8 cellular contexts compared by ENCODE assay signal in the genomic region with DNA sequence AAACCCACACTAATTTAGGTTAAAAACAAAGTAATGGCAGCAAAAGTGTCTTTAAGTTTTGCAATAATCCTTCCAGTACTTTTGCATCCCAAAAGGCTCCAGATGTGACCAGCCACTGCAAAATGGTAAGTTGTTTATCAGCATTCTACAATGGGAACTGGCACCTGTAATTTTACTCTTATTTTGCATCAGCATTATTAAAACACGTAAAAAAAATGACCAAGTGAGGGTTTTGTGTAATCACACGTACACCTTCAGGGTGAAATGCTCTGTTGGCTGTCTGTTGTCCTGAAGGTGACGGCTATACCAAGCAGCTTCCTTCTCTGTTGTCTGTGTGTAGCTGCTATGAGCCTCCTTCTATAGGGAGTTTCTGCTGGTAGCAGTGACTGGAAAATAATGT. TPM values are rescaled to one million over a fixed set of nuclear protein-coding genes. Genes with fewer than 3 reads are reported as not detected.
DNase-seq lines count a peak whose midpoint lies in the region; ATAC-seq and TF ChIP-seq lines count a peak whose summit lies in the region.

No MANE protein-coding gene starts in this region.

- H3K79me2 ChIP-seq in MM.1S (ENCODE audit: low read length) = no peaks in the 10 kb centered on the region
- no peaks in the 10 kb centered on the region for H3K79me2 ChIP-seq in PC-3 (ENCODE audit: low read length)

- H3F3A ChIP-seq in MM.1S (ENCODE audit: insufficient read depth, low read length) (no peaks in the 10 kb centered on the region), PC-3 (ENCODE audit: low read length, unreplicated experiment) (no peaks in the 10 kb centered on the region)

- H3K27ac ChIP-seq in MM.1S (ENCODE audit: low read length) (no peak overlapping the region), ectodermal cell (ENCODE audit: insufficient read depth, low read depth, low read length, poor library complexity, severe bottlenecking) (peak overlapping the region; percentile 66), PC-3 (ENCODE audit: low read length) (no peak overlapping the region)
- no peak overlapping the region for H3K27ac ChIP-seq in CD8-positive, alpha-beta T cell (ENCODE audit: low read depth, low read length)

- H3K4me3 Mint-ChIP-seq in CD8-positive, alpha-beta T cell = no peak overlapping the region

- ATAC-seq in GM21515 (IDR thresholded peaks at IDR 0.05; ENCODE audit: unreplicated experiment) (no peak), PC-3 (no peak)
- no peak for ATAC-seq in CD8-positive, alpha-beta T cell

- CTCF ChIA-PET in PC-3 (lab: Charles Lee) = no interaction called here
- CTCF ChIA-PET in CD8-positive, alpha-beta T cell (lab: Charles Lee) = no interaction called here

- no peaks in the 10 kb centered on the region for H3K9me3 Mint-ChIP-seq in CD8-positive, alpha-beta T cell

- no peaks in the 10 kb centered on the region for H3K27me3 Mint-ChIP-seq in CD8-positive, alpha-beta T cell (ENCODE audit: low read depth)

- WGBS in ectodermal cell, 2 experiments = 20 to 29% methylated on average over 3 of the region's 3 CpGs

- DNase-seq in AG08396 (ENCODE audit: low spot score) (peak; percentile 19), MM.1S (peak; percentile 54), mucosa of gallbladder (ENCODE audit: low spot score) (peak; percentile 75), PC-3 (no peak), T-helper 9 cell (no peak)
- DNase-seq in CD8-positive, alpha-beta T cell = no peak

- H3K9me3 ChIP-seq in MM.1S (replicated peaks; ENCODE audit: insufficient read depth, low read length) (no peaks in the 10 kb centered on the region), ectodermal cell (ENCODE audit: control insufficient read depth, low read length) (no peaks in the 10 kb centered on the region), PC-3 (ENCODE audit: low read length) (no peaks in the 10 kb centered on the region)
- H3K9me3 ChIP-seq in CD8-positive, alpha-beta T cell (ENCODE audit: low read length) = no peaks in the 10 kb centered on the region

- no TSS peak for BruUV-seq in PC-3 (replicated peaks; lab: Mats Ljungman, UMichigan)

- no peaks in the 10 kb centered on the region for H3K36me3 Mint-ChIP-seq in CD8-positive, alpha-beta T cell

- H3K4me1 Mint-ChIP-seq in CD8-positive, alpha-beta T cell (ENCODE audit: low read depth) = peaks cover 10% of the 10 kb centered on the region

- H3K4me2 ChIP-seq in MM.1S (ENCODE audit: low read depth, low read length) (peak overlapping the region; percentile 33), PC-3 (ENCODE audit: low read length) (no peak overlapping the region)

- H3K36me3 ChIP-seq in MM.1S (replicated peaks; ENCODE audit: insufficient read depth, low read length) = no peaks in the 10 kb centered on the region
- H3K36me3 ChIP-seq in ectodermal cell (ENCODE audit: control insufficient read depth, insufficient read depth, low read length) = no peaks in the 10 kb centered on the region
- H3K36me3 ChIP-seq in PC-3 (ENCODE audit: low read depth, low read length) = no peaks in the 10 kb centered on the region
- no peaks in the 10 kb centered on the region for H3K36me3 ChIP-seq in CD8-positive, alpha-beta T cell (ENCODE audit: insufficient read depth, low read length)

- no peaks in the 10 kb centered on the region for H3K9me2 ChIP-seq in MM.1S (replicated peaks; ENCODE audit: insufficient read depth, low read length)
- H3K9me2 ChIP-seq in PC-3 (replicated peaks; ENCODE audit: low read length) = no peaks in the 10 kb centered on the region

- H3K4me3 ChIP-seq in MM.1S (ENCODE audit: low read length) (no peak overlapping the region), ectodermal cell (ENCODE audit: insufficient read depth, low read depth, low read length) (no peak overlapping the region), PC-3 (ENCODE audit: low read length) (no peak overlapping the region)
- H3K4me3 ChIP-seq in CD8-positive, alpha-beta T cell (ENCODE audit: low read depth, low read length) = no peak overlapping the region

- H3K9ac ChIP-seq in MM.1S (ENCODE audit: low read length) = no peak overlapping the region
- no peak overlapping the region for H3K9ac ChIP-seq in PC-3 (ENCODE audit: low read length)

- H3K27me3 ChIP-seq in MM.1S (replicated peaks; ENCODE audit: insufficient read depth, low read length) = no peaks in the 10 kb centered on the region
- H3K27me3 ChIP-seq in ectodermal cell (ENCODE audit: control insufficient read depth, insufficient read depth, low read length, poor library complexity, severe bottlenecking) = no peaks in the 10 kb centered on the region
- H3K27me3 ChIP-seq in PC-3 (ENCODE audit: low read length) = no peaks in the 10 kb centered on the region
- H3K27me3 ChIP-seq in CD8-positive, alpha-beta T cell (ENCODE audit: insufficient read depth, low read length) = no peaks in the 10 kb centered on the region

- POLR2A ChIA-PET in PC-3 (lab: Charles Lee; ENCODE audit: unreplicated experiment) = no interaction called here
- POLR2A ChIA-PET in CD8-positive, alpha-beta T cell (lab: Charles Lee) = interaction anchor here (1.1 to 2.4 kb wide), 4 partner anchors 9 to 50 kb away, joined by 3 to 10 read pairs (median 4); partner anchors contain the start of gene SSBP2

- no peaks in the 10 kb centered on the region for H4K20me1 ChIP-seq in MM.1S (ENCODE audit: insufficient read depth, low read length)
- H4K20me1 ChIP-seq in PC-3 (ENCODE audit: low read length) = no peaks in the 10 kb centered on the region

- H3K27ac Mint-ChIP-seq in CD8-positive, alpha-beta T cell = no peak overlapping the region

- intact Hi-C loops in PC-3 (cut with micrococcal nuclease) = loop anchor here (5.0 kb wide), 1 partner anchor 49 kb away; no protein-coding TSS in a partner anchor
- intact Hi-C loops in CD8-positive, alpha-beta T cell (cut with DNase I, micrococcal nuclease) = no loop called here

- H2AFZ ChIP-seq in MM.1S (ENCODE audit: low read length) = peak overlapping the region; percentile 31
- H2AFZ ChIP-seq in PC-3 (ENCODE audit: low read length) = no peak overlapping the region

- peaks cover 13% of the 10 kb centered on the region; the same call in 1 of the 2 replicates for H3K4me1 ChIP-seq in MM.1S (ENCODE audit: low read length)
- H3K4me1 ChIP-seq in ectodermal cell (ENCODE audit: control insufficient read depth, insufficient read depth, low read length) = peaks cover 17% of the 10 kb centered on the region
- H3K4me1 ChIP-seq in PC-3 (ENCODE audit: insufficient read depth, low read length) = no peaks in the 10 kb centered on the region
- H3K4me1 ChIP-seq in CD8-positive, alpha-beta T cell (ENCODE audit: insufficient read depth, low read length) = no peaks in the 10 kb centered on the region

- no peak for TF ChIP-seq CTCF in MM.1S (IDR thresholded peaks at IDR 0.05; ENCODE audit: low read length)
- no peak for TF ChIP-seq CTCF in PC-3 (conservative IDR thresholded peaks at IDR 0.05; ENCODE audit: low read depth, low read length)
- TF ChIP-seq CTCF in CD8-positive, alpha-beta T cell (IDR thresholded peaks at IDR 0.05) = no peak

RNA-seq across cellular contexts. Expression of gene SSBP2, which starts 36.9 kb away (rescaled TPM):
- 126 TPM for polyA plus RNA-seq in ectodermal cell (2013, experiment 1 of 4)
- polyA plus RNA-seq in ectodermal cell (2013, experiment 2 of 4) = 106 TPM
- 112 TPM for polyA plus RNA-seq in ectodermal cell (2013, experiment 3 of 4)
- 137 TPM for polyA plus RNA-seq in ectodermal cell (2013, experiment 4 of 4)
- total RNA-seq in mucosa of gallbladder (67.5 TPM), PC-3 (2014; rRNA removed) (5.8 and 9.0 TPM in 2 replicates)
- 10 to 100 TPM; 21.7 to 22.5 TPM for total RNA-seq in CD8-positive, alpha-beta T cell

Comparison
In these comparisons a context has a peak if more than half of its experiments do, and no peak if none do; other contexts are left out.
1. DNase-seq: peak in AG08396 (single experiment), MM.1S (single experiment) and mucosa of gallbladder (single experiment); none in PC-3 (single experiment), T-helper 9 cell (single experiment) and CD8-positive, alpha-beta T cell (0 of 7).